35 cellular contexts compared by ENCODE assay signal in the genomic region with DNA sequence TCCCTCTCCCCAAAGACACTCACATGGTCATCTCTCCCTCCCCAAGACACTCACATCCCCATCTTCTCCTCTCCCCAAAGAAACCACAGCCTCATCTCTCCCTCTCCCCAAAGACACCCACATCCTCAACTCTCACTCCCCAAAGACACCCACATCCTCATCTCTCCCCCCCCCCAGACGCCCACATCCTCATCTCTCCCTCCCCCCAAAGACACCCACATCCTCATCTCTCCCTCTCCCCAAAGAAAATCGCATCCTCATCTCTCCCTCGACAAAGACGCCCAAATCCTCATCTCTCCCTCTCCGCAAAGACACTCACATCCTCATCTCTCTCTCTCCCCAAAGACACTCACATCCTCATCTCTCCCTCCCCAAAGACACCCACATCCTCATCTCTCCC.
"Had no signal": no experiment of that assay in that cellular context is flagged by ENCODE, and none has a peak within 500 bp of the region (broad histone marks: within the 10 kb centered on the region; RNA-seq: fewer than 3 reads in every experiment).

No MANE protein-coding gene starts in this region.

- H3K4me3 ChIP-seq: MG63 had no signal

- H3K27me3 ChIP-seq: MG63 had no signal

- DNase-seq: Karpas-422, Kasumi-1, MG63, MM.1S, MV-4-11, NCI-H1048, NCI-H1092, NCI-H1092 treated with DMSO at 0.1 percent for 48 hours, NCI-H1105, NCI-H1105 treated with DMSO at 0.1 percent for 48 hours, NCI-H1417, NCI-H1417 treated with DMSO at 0.1 percent for 48 hours, NCI-H1436, NCI-H1436 treated with DMSO at 0.1 percent for 48 hours, NCI-H146, NCI-H1694, NCI-H1694 treated with DMSO at 0.1 percent for 48 hours, NCI-H187, NCI-H187 treated with DMSO at 0.1 percent for 48 hours, NCI-H1930, NCI-H2029, NCI-H2029 treated with DMSO at 0.1 percent for 48 hours, NCI-H2081, NCI-H2081 treated with DMSO at 0.1 percent for 48 hours, NCI-H2107, NCI-H2171, NCI-H2171 treated with DMSO at 0.1 percent for 48 hours, NCI-H2227 treated with DMSO at 0.1 percent for 48 hours, NCI-H226, NCI-H345, NCI-H446, NCI-H446 treated with DMSO at 0.1 percent for 48 hours, NCI-H510A, NCI-H510A treated with DMSO at 0.1 percent for 48 hours, NCI-H524 had no signal

- H3K9me3 ChIP-seq: MG63 had no signal
